In the genomic region with DNA sequence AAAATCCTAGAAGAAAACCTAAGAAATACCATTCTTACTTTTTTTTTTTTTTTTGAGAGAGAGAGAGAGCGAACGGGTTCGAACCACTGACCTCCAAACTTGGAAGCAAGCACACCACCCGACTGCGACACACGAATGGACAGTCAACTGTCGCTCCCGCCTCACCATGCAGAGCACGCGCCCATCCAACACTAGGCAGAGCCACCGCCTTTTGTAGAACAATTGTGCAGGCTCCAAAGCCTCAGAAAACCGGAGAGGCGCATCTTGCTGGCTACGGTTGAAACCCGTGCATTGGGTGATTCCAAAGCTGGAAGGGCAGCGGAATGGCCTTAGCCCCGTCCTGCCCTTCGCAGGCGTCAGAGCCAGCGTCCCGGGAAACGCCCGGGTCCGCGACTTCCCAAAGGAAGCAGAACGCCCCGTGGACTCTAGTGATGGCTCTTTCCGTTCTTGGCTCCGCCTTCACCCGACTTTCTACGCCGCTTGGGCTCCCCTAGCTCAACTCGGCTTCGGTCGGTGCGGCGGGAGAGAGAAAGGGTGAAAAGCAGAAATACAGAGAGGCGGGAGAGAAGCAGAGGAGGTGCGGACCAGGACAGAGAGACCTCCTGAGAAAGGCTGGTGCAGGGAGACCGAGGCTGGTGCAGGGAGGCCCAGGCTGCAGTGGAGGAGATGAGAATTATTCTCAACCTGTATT, we compare ENCODE assay signal across 1 cellular context.
TF ChIP-seq lines count a peak whose summit lies in the region.

No MANE protein-coding gene starts in this region.

TF ChIP-seq in GM23338, 12 proteins besides CTCF, POLR2A, EP300 and RAD21 (continued from another document):
- TF ChIP-seq, protein P1, sequence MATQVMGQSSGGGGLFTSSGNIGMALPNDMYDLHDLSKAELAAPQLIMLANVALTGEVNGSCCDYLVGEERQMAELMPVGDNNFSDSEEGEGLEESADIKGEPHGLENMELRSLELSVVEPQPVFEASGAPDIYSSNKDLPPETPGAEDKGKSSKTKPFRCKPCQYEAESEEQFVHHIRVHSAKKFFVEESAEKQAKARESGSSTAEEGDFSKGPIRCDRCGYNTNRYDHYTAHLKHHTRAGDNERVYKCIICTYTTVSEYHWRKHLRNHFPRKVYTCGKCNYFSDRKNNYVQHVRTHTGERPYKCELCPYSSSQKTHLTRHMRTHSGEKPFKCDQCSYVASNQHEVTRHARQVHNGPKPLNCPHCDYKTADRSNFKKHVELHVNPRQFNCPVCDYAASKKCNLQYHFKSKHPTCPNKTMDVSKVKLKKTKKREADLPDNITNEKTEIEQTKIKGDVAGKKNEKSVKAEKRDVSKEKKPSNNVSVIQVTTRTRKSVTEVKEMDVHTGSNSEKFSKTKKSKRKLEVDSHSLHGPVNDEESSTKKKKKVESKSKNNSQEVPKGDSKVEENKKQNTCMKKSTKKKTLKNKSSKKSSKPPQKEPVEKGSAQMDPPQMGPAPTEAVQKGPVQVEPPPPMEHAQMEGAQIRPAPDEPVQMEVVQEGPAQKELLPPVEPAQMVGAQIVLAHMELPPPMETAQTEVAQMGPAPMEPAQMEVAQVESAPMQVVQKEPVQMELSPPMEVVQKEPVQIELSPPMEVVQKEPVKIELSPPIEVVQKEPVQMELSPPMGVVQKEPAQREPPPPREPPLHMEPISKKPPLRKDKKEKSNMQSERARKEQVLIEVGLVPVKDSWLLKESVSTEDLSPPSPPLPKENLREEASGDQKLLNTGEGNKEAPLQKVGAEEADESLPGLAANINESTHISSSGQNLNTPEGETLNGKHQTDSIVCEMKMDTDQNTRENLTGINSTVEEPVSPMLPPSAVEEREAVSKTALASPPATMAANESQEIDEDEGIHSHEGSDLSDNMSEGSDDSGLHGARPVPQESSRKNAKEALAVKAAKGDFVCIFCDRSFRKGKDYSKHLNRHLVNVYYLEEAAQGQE (IDR thresholded peaks at IDR 0.05; ENCODE audit: unreplicated experiment) = no peak
- TF ChIP-seq, protein P2, sequence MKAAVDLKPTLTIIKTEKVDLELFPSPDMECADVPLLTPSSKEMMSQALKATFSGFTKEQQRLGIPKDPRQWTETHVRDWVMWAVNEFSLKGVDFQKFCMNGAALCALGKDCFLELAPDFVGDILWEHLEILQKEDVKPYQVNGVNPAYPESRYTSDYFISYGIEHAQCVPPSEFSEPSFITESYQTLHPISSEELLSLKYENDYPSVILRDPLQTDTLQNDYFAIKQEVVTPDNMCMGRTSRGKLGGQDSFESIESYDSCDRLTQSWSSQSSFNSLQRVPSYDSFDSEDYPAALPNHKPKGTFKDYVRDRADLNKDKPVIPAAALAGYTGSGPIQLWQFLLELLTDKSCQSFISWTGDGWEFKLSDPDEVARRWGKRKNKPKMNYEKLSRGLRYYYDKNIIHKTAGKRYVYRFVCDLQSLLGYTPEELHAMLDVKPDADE (IDR thresholded peaks at IDR 0.05) = no peak
- TF ChIP-seq JUNB (IDR thresholded peaks at IDR 0.05; ENCODE audit: unreplicated experiment) (no peak), NANOG (IDR thresholded peaks at IDR 0.05; ENCODE audit: borderline replicate concordance) (no peak), ZNF331 (CRISPR knock-in tag; IDR thresholded peaks at IDR 0.05; ENCODE audit: low read depth) (no peak), STAT1 (IDR thresholded peaks at IDR 0.05; ENCODE audit: unreplicated experiment) (no peak), CREB1 (CRISPR knock-in tag; IDR thresholded peaks at IDR 0.05; ENCODE audit: low read depth) (no peak)
- TF ChIP-seq, protein P3, sequence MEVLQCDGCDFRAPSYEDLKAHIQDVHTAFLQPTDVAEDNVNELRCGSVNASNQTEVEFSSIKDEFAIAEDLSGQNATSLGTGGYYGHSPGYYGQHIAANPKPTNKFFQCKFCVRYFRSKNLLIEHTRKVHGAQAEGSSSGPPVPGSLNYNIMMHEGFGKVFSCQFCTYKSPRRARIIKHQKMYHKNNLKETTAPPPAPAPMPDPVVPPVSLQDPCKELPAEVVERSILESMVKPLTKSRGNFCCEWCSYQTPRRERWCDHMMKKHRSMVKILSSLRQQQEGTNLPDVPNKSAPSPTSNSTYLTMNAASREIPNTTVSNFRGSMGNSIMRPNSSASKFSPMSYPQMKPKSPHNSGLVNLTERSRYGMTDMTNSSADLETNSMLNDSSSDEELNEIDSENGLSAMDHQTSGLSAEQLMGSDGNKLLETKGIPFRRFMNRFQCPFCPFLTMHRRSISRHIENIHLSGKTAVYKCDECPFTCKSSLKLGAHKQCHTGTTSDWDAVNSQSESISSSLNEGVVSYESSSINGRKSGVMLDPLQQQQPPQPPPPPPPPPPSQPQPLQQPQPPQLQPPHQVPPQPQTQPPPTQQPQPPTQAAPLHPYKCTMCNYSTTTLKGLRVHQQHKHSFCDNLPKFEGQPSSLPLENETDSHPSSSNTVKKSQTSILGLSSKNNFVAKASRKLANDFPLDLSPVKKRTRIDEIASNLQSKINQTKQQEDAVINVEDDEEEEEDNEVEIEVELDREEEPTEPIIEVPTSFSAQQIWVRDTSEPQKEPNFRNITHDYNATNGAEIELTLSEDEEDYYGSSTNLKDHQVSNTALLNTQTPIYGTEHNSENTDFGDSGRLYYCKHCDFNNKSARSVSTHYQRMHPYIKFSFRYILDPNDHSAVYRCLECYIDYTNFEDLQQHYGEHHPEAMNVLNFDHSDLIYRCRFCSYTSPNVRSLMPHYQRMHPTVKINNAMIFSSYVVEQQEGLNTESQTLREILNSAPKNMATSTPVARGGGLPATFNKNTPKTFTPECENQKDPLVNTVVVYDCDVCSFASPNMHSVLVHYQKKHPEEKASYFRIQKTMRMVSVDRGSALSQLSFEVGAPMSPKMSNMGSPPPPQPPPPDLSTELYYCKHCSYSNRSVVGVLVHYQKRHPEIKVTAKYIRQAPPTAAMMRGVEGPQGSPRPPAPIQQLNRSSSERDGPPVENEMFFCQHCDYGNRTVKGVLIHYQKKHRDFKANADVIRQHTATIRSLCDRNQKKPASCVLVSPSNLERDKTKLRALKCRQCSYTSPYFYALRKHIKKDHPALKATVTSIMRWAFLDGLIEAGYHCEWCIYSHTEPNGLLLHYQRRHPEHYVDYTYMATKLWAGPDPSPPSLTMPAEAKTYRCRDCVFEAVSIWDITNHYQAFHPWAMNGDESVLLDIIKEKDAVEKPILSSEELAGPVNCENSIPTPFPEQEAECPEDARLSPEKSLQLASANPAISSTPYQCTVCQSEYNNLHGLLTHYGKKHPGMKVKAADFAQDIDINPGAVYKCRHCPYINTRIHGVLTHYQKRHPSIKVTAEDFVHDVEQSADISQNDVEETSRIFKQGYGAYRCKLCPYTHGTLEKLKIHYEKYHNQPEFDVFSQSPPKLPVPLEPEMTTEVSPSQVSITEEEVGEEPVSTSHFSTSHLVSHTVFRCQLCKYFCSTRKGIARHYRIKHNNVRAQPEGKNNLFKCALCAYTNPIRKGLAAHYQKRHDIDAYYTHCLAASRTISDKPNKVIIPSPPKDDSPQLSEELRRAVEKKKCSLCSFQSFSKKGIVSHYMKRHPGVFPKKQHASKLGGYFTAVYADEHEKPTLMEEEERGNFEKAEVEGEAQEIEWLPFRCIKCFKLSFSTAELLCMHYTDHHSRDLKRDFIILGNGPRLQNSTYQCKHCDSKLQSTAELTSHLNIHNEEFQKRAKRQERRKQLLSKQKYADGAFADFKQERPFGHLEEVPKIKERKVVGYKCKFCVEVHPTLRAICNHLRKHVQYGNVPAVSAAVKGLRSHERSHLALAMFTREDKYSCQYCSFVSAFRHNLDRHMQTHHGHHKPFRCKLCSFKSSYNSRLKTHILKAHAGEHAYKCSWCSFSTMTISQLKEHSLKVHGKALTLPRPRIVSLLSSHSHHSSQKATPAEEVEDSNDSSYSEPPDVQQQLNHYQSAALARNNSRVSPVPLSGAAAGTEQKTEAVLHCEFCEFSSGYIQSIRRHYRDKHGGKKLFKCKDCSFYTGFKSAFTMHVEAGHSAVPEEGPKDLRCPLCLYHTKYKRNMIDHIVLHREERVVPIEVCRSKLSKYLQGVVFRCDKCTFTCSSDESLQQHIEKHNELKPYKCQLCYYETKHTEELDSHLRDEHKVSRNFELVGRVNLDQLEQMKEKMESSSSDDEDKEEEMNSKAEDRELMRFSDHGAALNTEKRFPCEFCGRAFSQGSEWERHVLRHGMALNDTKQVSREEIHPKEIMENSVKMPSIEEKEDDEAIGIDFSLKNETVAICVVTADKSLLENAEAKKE (CRISPR knock-in tag; IDR thresholded peaks at IDR 0.05) = no peak
